In genomic region chr15:36291501-36291900, GRCh38 we compare ENCODE assay signal across 21 cellular contexts.
"Had no signal": no experiment of that assay in that cellular context is flagged by ENCODE, and none has a peak within 500 bp of the region (broad histone marks: within the 10 kb centered on the region; RNA-seq: fewer than 3 reads in every experiment).

No MANE protein-coding gene starts in this region.

- H3K27ac Mint-ChIP-seq: activated B cell treated with CpG ODN at 0.5 μM for 24 hours; activated CD4-positive, alpha-beta T cell treated with anti-CD3 and anti-CD28 coated beads, Interleukin-2, amount 10 ng/mL, durations not matched to agents 24 days and 14 days; activated CD8-positive, alpha-beta memory T cell treated with anti-CD3 and anti-CD28 coated beads, Interleukin-2, amount 10 ng/mL, durations not matched to agents 7 days and 5 days; activated naive CD4-positive, alpha-beta T cell treated with anti-CD3 and anti-CD28 coated beads, Interleukin-2, amount 50 U/mL, for 24 hours; activated T-cell treated with anti-CD3 and anti-CD28 coated beads, Interleukin-2, amount 50 U/mL, for 24 hours; activated T-helper 1 cell treated with anti-CD3 and anti-CD28 coated beads, Interleukin-12 subunit alpha, Interleukin-12 subunit beta, Interleukin-2, Interleukin-4 antibody, amounts not matched to agents 30 ng/mL and 10 ng/mL and 1 ng/mL, durations not matched to agents 14 hours and 24 hours and 36 hours; T-helper 17 cell had no signal

- H3K4me3 Mint-ChIP-seq: activated B cell treated with CpG ODN at 0.5 μM for 24 hours; activated CD4-positive, alpha-beta T cell treated with anti-CD3 and anti-CD28 coated beads, Interleukin-2, amount 10 ng/mL, durations not matched to agents 24 days and 14 days; activated CD8-positive, alpha-beta memory T cell treated with anti-CD3 and anti-CD28 coated beads, Interleukin-2, amount 10 ng/mL, durations not matched to agents 7 days and 5 days; activated naive CD4-positive, alpha-beta T cell treated with anti-CD3 and anti-CD28 coated beads, Interleukin-2, amount 50 U/mL, for 24 hours; activated T-cell treated with anti-CD3 and anti-CD28 coated beads, Interleukin-2, amount 50 U/mL, for 24 hours; activated T-helper 1 cell treated with anti-CD3 and anti-CD28 coated beads, Interleukin-12 subunit alpha, Interleukin-12 subunit beta, Interleukin-2, Interleukin-4 antibody, amounts not matched to agents 30 ng/mL and 10 ng/mL and 1 ng/mL, durations not matched to agents 14 hours and 24 hours and 36 hours; T-helper 17 cell had no signal

- H3K9me3 Mint-ChIP-seq: activated B cell treated with CpG ODN at 0.5 μM for 24 hours; activated CD4-positive, alpha-beta T cell treated with anti-CD3 and anti-CD28 coated beads, Interleukin-2, amount 10 ng/mL, durations not matched to agents 24 days and 14 days; activated naive CD4-positive, alpha-beta T cell treated with anti-CD3 and anti-CD28 coated beads, Interleukin-2, amount 50 U/mL, for 24 hours; activated T-cell treated with anti-CD3 and anti-CD28 coated beads, Interleukin-2, amount 50 U/mL, for 24 hours had no signal

- H3K4me3 ChIP-seq: breast epithelium, colonic mucosa had no signal

- DNase-seq: activated B cell treated with CpG ODN at 0.5 μM for 24 hours; activated CD4-positive, alpha-beta T cell treated with anti-CD3 and anti-CD28 coated beads for 1 hour; activated CD4-positive, alpha-beta T cell treated with anti-CD3 and anti-CD28 coated beads, Interleukin-2, amount 10 ng/mL, durations not matched to agents 24 days and 14 days; activated CD4-positive, alpha-beta T cell treated with anti-CD3 and anti-CD28 coated beads, Interleukin-2, amount 50 U/mL, for 48 hours; activated CD8-positive, alpha-beta memory T cell treated with anti-CD3 and anti-CD28 coated beads, Interleukin-2, amount 10 ng/mL, durations not matched to agents 7 days and 5 days; activated effector memory CD4-positive, alpha-beta T cell treated with Interleukin-2 at 50 U/mL for 16 hours; activated naive CD4-positive, alpha-beta T cell; activated T-cell treated with anti-CD3 and anti-CD28 coated beads, Interleukin-2, amount 50 U/mL, for 24 hours; aorta; caudate nucleus; colonic mucosa; Karpas-422; NCI-H1930; NCI-H2227 treated with DMSO at 0.1 percent for 48 hours; NCI-H524; SIG-M5; T-helper 17 cell; T-helper 9 cell had no signal

- H3K36me3 Mint-ChIP-seq: activated CD8-positive, alpha-beta memory T cell treated with anti-CD3 and anti-CD28 coated beads, Interleukin-2, amount 10 ng/mL, durations not matched to agents 7 days and 5 days; activated naive CD4-positive, alpha-beta T cell treated with anti-CD3 and anti-CD28 coated beads, Interleukin-2, amount 50 U/mL, for 24 hours had no signal

- H3K4me1 Mint-ChIP-seq: activated B cell treated with CpG ODN at 0.5 μM for 24 hours; activated CD4-positive, alpha-beta T cell treated with anti-CD3 and anti-CD28 coated beads, Interleukin-2, amount 10 ng/mL, durations not matched to agents 24 days and 14 days; activated CD8-positive, alpha-beta memory T cell treated with anti-CD3 and anti-CD28 coated beads, Interleukin-2, amount 10 ng/mL, durations not matched to agents 7 days and 5 days; activated naive CD4-positive, alpha-beta T cell treated with anti-CD3 and anti-CD28 coated beads, Interleukin-2, amount 50 U/mL, for 24 hours; T-helper 17 cell had no signal

- ATAC-seq: activated CD8-positive, alpha-beta memory T cell treated with anti-CD3 and anti-CD28 coated beads, Interleukin-2, amount 10 ng/mL, durations not matched to agents 7 days and 5 days; T-helper 17 cell had no signal

- H3K27me3 Mint-ChIP-seq: activated B cell treated with CpG ODN at 0.5 μM for 24 hours; activated CD4-positive, alpha-beta T cell treated with anti-CD3 and anti-CD28 coated beads, Interleukin-2, amount 10 ng/mL, durations not matched to agents 24 days and 14 days; activated CD8-positive, alpha-beta memory T cell treated with anti-CD3 and anti-CD28 coated beads, Interleukin-2, amount 10 ng/mL, durations not matched to agents 7 days and 5 days; activated naive CD4-positive, alpha-beta T cell treated with anti-CD3 and anti-CD28 coated beads, Interleukin-2, amount 50 U/mL, for 24 hours; activated T-cell treated with anti-CD3 and anti-CD28 coated beads, Interleukin-2, amount 50 U/mL, for 24 hours; T-helper 17 cell had no signal
